1 cellular context compared by ENCODE assay signal in the genomic region with DNA sequence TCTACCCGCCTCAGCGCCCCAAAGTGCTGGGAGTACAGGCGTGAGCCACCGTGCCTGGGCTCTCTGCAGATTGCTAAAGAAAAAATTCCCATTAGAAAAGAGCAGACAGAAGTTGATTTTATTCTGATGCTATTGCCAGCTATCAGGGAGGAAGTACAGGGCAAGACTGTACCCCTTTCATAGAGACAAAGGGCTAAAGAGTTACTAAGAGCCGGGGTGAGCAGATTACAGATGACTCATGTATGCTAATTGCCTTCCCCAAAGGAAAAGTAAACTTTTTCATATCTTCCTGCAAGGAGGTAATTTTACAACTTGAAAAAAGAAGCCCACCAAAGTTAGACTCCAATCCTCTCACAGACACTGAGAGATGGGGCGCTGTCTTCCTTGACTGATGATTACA.
TF ChIP-seq lines count a peak whose summit lies in the region.

No MANE protein-coding gene starts in this region.

TF ChIP-seq in GM23338, 12 proteins besides CTCF, POLR2A, EP300 and RAD21 (continued from another document):
- TF ChIP-seq, protein P1, sequence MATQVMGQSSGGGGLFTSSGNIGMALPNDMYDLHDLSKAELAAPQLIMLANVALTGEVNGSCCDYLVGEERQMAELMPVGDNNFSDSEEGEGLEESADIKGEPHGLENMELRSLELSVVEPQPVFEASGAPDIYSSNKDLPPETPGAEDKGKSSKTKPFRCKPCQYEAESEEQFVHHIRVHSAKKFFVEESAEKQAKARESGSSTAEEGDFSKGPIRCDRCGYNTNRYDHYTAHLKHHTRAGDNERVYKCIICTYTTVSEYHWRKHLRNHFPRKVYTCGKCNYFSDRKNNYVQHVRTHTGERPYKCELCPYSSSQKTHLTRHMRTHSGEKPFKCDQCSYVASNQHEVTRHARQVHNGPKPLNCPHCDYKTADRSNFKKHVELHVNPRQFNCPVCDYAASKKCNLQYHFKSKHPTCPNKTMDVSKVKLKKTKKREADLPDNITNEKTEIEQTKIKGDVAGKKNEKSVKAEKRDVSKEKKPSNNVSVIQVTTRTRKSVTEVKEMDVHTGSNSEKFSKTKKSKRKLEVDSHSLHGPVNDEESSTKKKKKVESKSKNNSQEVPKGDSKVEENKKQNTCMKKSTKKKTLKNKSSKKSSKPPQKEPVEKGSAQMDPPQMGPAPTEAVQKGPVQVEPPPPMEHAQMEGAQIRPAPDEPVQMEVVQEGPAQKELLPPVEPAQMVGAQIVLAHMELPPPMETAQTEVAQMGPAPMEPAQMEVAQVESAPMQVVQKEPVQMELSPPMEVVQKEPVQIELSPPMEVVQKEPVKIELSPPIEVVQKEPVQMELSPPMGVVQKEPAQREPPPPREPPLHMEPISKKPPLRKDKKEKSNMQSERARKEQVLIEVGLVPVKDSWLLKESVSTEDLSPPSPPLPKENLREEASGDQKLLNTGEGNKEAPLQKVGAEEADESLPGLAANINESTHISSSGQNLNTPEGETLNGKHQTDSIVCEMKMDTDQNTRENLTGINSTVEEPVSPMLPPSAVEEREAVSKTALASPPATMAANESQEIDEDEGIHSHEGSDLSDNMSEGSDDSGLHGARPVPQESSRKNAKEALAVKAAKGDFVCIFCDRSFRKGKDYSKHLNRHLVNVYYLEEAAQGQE (IDR thresholded peaks at IDR 0.05; ENCODE audit: unreplicated experiment): no peak
- no peak for TF ChIP-seq EZH2 (IDR thresholded peaks at IDR 0.05; ENCODE audit: low read depth, unreplicated experiment)
- TF ChIP-seq ZNF114 (CRISPR knock-in tag; IDR thresholded peaks at IDR 0.05): no peak
- TF ChIP-seq, protein P2, sequence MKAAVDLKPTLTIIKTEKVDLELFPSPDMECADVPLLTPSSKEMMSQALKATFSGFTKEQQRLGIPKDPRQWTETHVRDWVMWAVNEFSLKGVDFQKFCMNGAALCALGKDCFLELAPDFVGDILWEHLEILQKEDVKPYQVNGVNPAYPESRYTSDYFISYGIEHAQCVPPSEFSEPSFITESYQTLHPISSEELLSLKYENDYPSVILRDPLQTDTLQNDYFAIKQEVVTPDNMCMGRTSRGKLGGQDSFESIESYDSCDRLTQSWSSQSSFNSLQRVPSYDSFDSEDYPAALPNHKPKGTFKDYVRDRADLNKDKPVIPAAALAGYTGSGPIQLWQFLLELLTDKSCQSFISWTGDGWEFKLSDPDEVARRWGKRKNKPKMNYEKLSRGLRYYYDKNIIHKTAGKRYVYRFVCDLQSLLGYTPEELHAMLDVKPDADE (IDR thresholded peaks at IDR 0.05): no peak
- no peak for TF ChIP-seq STAT1 (IDR thresholded peaks at IDR 0.05; ENCODE audit: unreplicated experiment)
- TF ChIP-seq CREB1 (CRISPR knock-in tag; IDR thresholded peaks at IDR 0.05; ENCODE audit: low read depth): no peak
